Comparison of ENCODE assay signal across 19 cellular contexts in genomic region chr11:23555085-23555484, GRCh38.
DNase-seq lines count a peak whose midpoint lies in the region; ATAC-seq, FAIRE-seq and TF ChIP-seq lines count a peak whose summit lies in the region.
"Had no signal": no experiment of that assay in that cellular context is flagged by ENCODE, and none has a peak within 500 bp of the region (broad histone marks: within the 10 kb centered on the region; RNA-seq: fewer than 3 reads in every experiment).

No MANE protein-coding gene starts in this region.

- H3K9me3 ChIP-seq in astrocyte (ENCODE audit: insufficient read depth, low read depth, low read length) (no peaks in the 10 kb centered on the region), smooth muscle cell (replicated peaks; ENCODE audit: low read depth) (no peaks in the 10 kb centered on the region)
- H3K9me3 ChIP-seq: gastrocnemius medialis, right atrium auricular region, upper lobe of right lung had no signal

- H3K4me1 Mint-ChIP-seq in HFFc6 (ENCODE audit: low read depth), result peaks cover 17% of the 10 kb centered on the region
- peaks cover 15% of the 10 kb centered on the region for H3K4me1 Mint-ChIP-seq in astrocyte (ENCODE audit: low read depth, unreplicated experiment)
- H3K4me1 Mint-ChIP-seq in endothelial cell (ENCODE audit: unreplicated experiment), result peaks cover 3% of the 10 kb centered on the region
- H3K4me1 Mint-ChIP-seq: memory B cell, naive B cell had no signal

- no peak overlapping the region for H2AFZ ChIP-seq in astrocyte (ENCODE audit: low read depth, low read length)
- H2AFZ ChIP-seq in smooth muscle cell (ENCODE audit: low read depth), result no peak overlapping the region

- no peak overlapping the region for H3K4me3 ChIP-seq in astrocyte (ENCODE audit: insufficient read depth, low read depth, low read length)
- H3K4me3 ChIP-seq in fibroblast of pulmonary artery (replicated peaks; ENCODE audit: low read depth, low read length), result no peak overlapping the region
- H3K4me3 ChIP-seq in smooth muscle cell, result no peak overlapping the region
- H3K4me3 ChIP-seq: gastrocnemius medialis, K562, right atrium auricular region, upper lobe of right lung had no signal

- WGBS in smooth muscle cell (ENCODE audit: low lambda C conversion rate), result 22% methylated on average over 1 of the region's 1 CpG

- H3F3A ChIP-seq in smooth muscle cell (ENCODE audit: low read depth), result no peaks in the 10 kb centered on the region

- ATAC-seq in HG03135 (IDR thresholded peaks at IDR 0.05; ENCODE audit: unreplicated experiment), result no peak
- ATAC-seq: gastrocnemius medialis, K562 had no signal

- H3K79me2 ChIP-seq in astrocyte (ENCODE audit: insufficient read depth, low read length) (no peaks in the 10 kb centered on the region), smooth muscle cell (ENCODE audit: low read depth) (no peaks in the 10 kb centered on the region)

- H3K27ac Mint-ChIP-seq in HFFc6, result peak overlapping the region; percentile 28; the same call in 1 of the 2 replicates
- H3K27ac Mint-ChIP-seq in astrocyte (ENCODE audit: unreplicated experiment), result peak overlapping the region; percentile 99
- no peak overlapping the region for H3K27ac Mint-ChIP-seq in endothelial cell (ENCODE audit: unreplicated experiment)
- H3K27ac Mint-ChIP-seq: memory B cell; naive B cell; T-helper 1 cell treated with Interleukin-12 subunit alpha and Interleukin-12 subunit beta and Interleukin-4 antibody, amounts not matched to agents 30 μg/mL and 1 μg/mL, for 36 hours had no signal

- H3K27me3 Mint-ChIP-seq in HFFc6 (ENCODE audit: insufficient read depth) (peaks cover 2% of the 10 kb centered on the region; the same call in 1 of the 2 replicates), astrocyte (ENCODE audit: low read depth, unreplicated experiment) (no peaks in the 10 kb centered on the region), endothelial cell (ENCODE audit: unreplicated experiment) (no peaks in the 10 kb centered on the region)
- H3K27me3 Mint-ChIP-seq: memory B cell, naive B cell had no signal

- H3K27me3 ChIP-seq in astrocyte (ENCODE audit: insufficient read depth, low read length) (no peaks in the 10 kb centered on the region), smooth muscle cell (ENCODE audit: low read depth) (no peaks in the 10 kb centered on the region)
- H3K27me3 ChIP-seq: gastrocnemius medialis, right atrium auricular region, upper lobe of right lung had no signal

- H3K4me1 ChIP-seq in astrocyte (ENCODE audit: insufficient read depth, low read length) (peaks cover 7% of the 10 kb centered on the region), smooth muscle cell (ENCODE audit: low read depth) (no peaks in the 10 kb centered on the region)
- H3K4me1 ChIP-seq: gastrocnemius medialis, right atrium auricular region, upper lobe of right lung had no signal

- H3K36me3 Mint-ChIP-seq in HFFc6 (ENCODE audit: low read depth) (no peaks in the 10 kb centered on the region; the same call in 1 of the 2 replicates), astrocyte (ENCODE audit: low read depth, unreplicated experiment) (no peaks in the 10 kb centered on the region), endothelial cell (ENCODE audit: low read depth, unreplicated experiment) (no peaks in the 10 kb centered on the region)
- H3K36me3 Mint-ChIP-seq: memory B cell, naive B cell had no signal

- H3K4me3 Mint-ChIP-seq in HFFc6 (no peak overlapping the region), astrocyte (ENCODE audit: unreplicated experiment) (no peak overlapping the region), endothelial cell (ENCODE audit: unreplicated experiment) (no peak overlapping the region)
- H3K4me3 Mint-ChIP-seq: memory B cell; naive B cell; T-helper 1 cell treated with Interleukin-12 subunit alpha and Interleukin-12 subunit beta and Interleukin-4 antibody, amounts not matched to agents 30 μg/mL and 1 μg/mL, for 36 hours had no signal

- peak overlapping the region; percentile 49 for H3K27ac ChIP-seq in astrocyte (ENCODE audit: low read depth, low read length)
- H3K27ac ChIP-seq in smooth muscle cell (ENCODE audit: low read depth), result peak overlapping the region; percentile 52
- H3K27ac ChIP-seq: gastrocnemius medialis, right atrium auricular region, upper lobe of right lung, VCaP had no signal

- H3K36me3 ChIP-seq in astrocyte (ENCODE audit: insufficient read depth, low read length) (no peaks in the 10 kb centered on the region), smooth muscle cell (ENCODE audit: low read depth) (no peaks in the 10 kb centered on the region)
- H3K36me3 ChIP-seq: gastrocnemius medialis, right atrium auricular region, upper lobe of right lung had no signal

- no peak for TF ChIP-seq CTCF in HFFc6 (IDR thresholded peaks at IDR 0.05)
- no peak for TF ChIP-seq CTCF in astrocyte (IDR thresholded peaks at IDR 0.05; ENCODE audit: insufficient read depth, low read depth, low read length)
- no peak for TF ChIP-seq CTCF in fibroblast of pulmonary artery (IDR thresholded peaks at IDR 0.05; ENCODE audit: low read length, missing control alignments)
- no peak for TF ChIP-seq CTCF in smooth muscle cell (IDR thresholded peaks at IDR 0.05; ENCODE audit: borderline replicate concordance, insufficient read depth, poor library complexity, severe bottlenecking)
- TF ChIP-seq CTCF in endothelial cell (IDR thresholded peaks at IDR 0.05; ENCODE audit: unreplicated experiment), result no peak

- no peaks in the 10 kb centered on the region for H3K9me3 Mint-ChIP-seq in HFFc6
- peaks cover 4% of the 10 kb centered on the region for H3K9me3 Mint-ChIP-seq in astrocyte (ENCODE audit: unreplicated experiment)
- H3K9me3 Mint-ChIP-seq in endothelial cell (ENCODE audit: unreplicated experiment), result no peaks in the 10 kb centered on the region
- H3K9me3 Mint-ChIP-seq: naive B cell; T-helper 1 cell treated with Interleukin-12 subunit alpha and Interleukin-12 subunit beta and Interleukin-4 antibody, amounts not matched to agents 30 μg/mL and 1 μg/mL, for 36 hours had no signal

- H4K20me1 ChIP-seq in astrocyte (ENCODE audit: insufficient read depth, low read length) (no peaks in the 10 kb centered on the region), smooth muscle cell (ENCODE audit: low read depth) (no peaks in the 10 kb centered on the region)

- DNase-seq in HFFc6, result peak; percentile 33
- DNase-seq in astrocyte (ENCODE audit: low read depth), result peak; percentile 73
- DNase-seq in fibroblast of pulmonary artery (ENCODE audit: low read depth), result peak; percentile 67
- DNase-seq in smooth muscle cell (lab: John Stamatoyannopoulos, UW; ENCODE audit: unreplicated experiment), result no peak
- no peak for DNase-seq in UCSD-AML1 (lab: John Stamatoyannopoulos, UW; ENCODE audit: unreplicated experiment)
- DNase-seq in endothelial cell (ENCODE audit: low spot score), result no peak
- DNase-seq in effector CD8-positive, alpha-beta T cell (lab: John Stamatoyannopoulos, UW), result no peak
- DNase-seq: activated gamma-delta T cell, amygdala, gastrocnemius medialis, naive B cell, NCI-H1694, upper lobe of right lung had no signal

- H3K4me2 ChIP-seq in astrocyte (ENCODE audit: low read length) (peak overlapping the region; percentile 29), smooth muscle cell (no peak overlapping the region)

- H3K9ac ChIP-seq in astrocyte (ENCODE audit: low read length) (no peak overlapping the region), smooth muscle cell (ENCODE audit: low read depth) (no peak overlapping the region)

- no peak for FAIRE-seq in astrocyte (lab: Jason Lieb, UNC)
- FAIRE-seq: K562 had no signal

Comparison
In these comparisons a context has a peak if more than half of its experiments do, and no peak if none do; other contexts are left out.
1. DNase-seq: peak in HFFc6 (single experiment), astrocyte (single experiment) and fibroblast of pulmonary artery (single experiment); none in smooth muscle cell (single experiment), UCSD-AML1 (single experiment), endothelial cell (single experiment) and effector CD8-positive, alpha-beta T cell (single experiment).